Comparison of ENCODE assay signal across 1 cellular context in genomic region chr1:248837794-248838356, GRCh38.
TF ChIP-seq lines count a peak whose summit lies in the region.

TSS of gene ZNF672 (plus strand) at chr1:248838224. CDS start at chr1:248847275, 9,051 bp downstream.

TF ChIP-seq in WTC11, 78 proteins besides CTCF, POLR2A, EP300 and RAD21 (continued from another document):
- TF ChIP-seq OVOL2 (CRISPR knock-in tag; IDR thresholded peaks at IDR 0.05; ENCODE audit: borderline replicate concordance) (no peak), NFYB (CRISPR knock-in tag; conservative IDR thresholded peaks at IDR 0.05; ENCODE audit: low read depth) (peak; percentile 90), ZNF317 (CRISPR knock-in tag; IDR thresholded peaks at IDR 0.05; ENCODE audit: borderline replicate concordance, low read depth) (no peak)
